ENCODE assay signal across 19 cellular contexts in the genomic region with DNA sequence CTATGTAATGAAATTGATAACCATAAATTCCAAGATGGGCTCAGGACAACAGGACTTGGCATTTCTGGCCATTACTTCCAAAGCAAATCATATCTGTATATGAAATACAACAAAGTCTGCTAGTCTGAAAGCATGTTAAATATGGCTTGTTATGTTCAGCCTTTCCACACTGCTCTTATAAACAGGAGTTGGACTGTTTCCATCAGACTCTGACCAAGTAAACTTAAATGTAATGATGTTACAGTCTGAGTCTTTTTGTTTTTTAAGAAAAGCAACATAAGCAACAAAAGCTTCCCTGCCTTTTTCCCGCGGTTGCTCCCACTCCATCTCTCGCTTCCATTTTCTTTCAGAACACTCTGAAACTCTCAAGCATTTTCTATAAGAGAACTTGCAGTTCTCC. TPM values are rescaled to one million over a fixed set of nuclear protein-coding genes. Genes with fewer than 3 reads are reported as not detected.
DNase-seq lines count a peak whose midpoint lies in the region; TF ChIP-seq lines count a peak whose summit lies in the region.
"Had no signal": no experiment of that assay in that cellular context is flagged by ENCODE, and none has a peak within 500 bp of the region (broad histone marks: within the 10 kb centered on the region; RNA-seq: fewer than 3 reads in every experiment).

No MANE protein-coding gene starts in this region.

- H3K4me3 ChIP-seq in fibroblast of villous mesenchyme (ENCODE audit: low read depth, low read length) (no peak overlapping the region), mesenchymal stem cell (ENCODE audit: insufficient read depth in 1 of 2, low read depth in 1 of 2, low read length in 2 of 2) (no peak overlapping the region)
- H3K4me3 ChIP-seq: GM12878, HAP-1 had no signal

- no peak overlapping the region for H2BK12ac ChIP-seq in mesenchymal stem cell (ENCODE audit: low read length in 2 of 2)

- H3K27ac ChIP-seq in VCaP, result peak overlapping the region; percentile 59
- no peak overlapping the region for H3K27ac ChIP-seq in mesenchymal stem cell (ENCODE audit: low read length, poor library complexity, severe bottlenecking)

- no peak overlapping the region for H4K8ac ChIP-seq in mesenchymal stem cell (ENCODE audit: low read length)

- H3K36me3 ChIP-seq in mesenchymal stem cell (ENCODE audit: control insufficient read depth in 1 of 2, insufficient read depth in 2 of 2, low read depth in 1 of 2, low read length in 2 of 2), result no peaks in the 10 kb centered on the region
- H3K36me3 ChIP-seq: BE2C, HAP-1 had no signal

- H3K14ac ChIP-seq in mesenchymal stem cell (ENCODE audit: low read length in 2 of 2), result no peak overlapping the region

- H3K18ac ChIP-seq in mesenchymal stem cell (ENCODE audit: low read depth in 1 of 2, low read length in 2 of 2), result peak overlapping the region in 1 of 2 experiments; percentile 12

- H3K79me1 ChIP-seq in mesenchymal stem cell (replicated peaks; ENCODE audit: low read length, poor library complexity, severe bottlenecking), result no peaks in the 10 kb centered on the region

- no peak overlapping the region for H4K91ac ChIP-seq in mesenchymal stem cell (ENCODE audit: low read length)

- H2BK15ac ChIP-seq in mesenchymal stem cell (ENCODE audit: low read depth, poor library complexity, severe bottlenecking), result no peak overlapping the region

- H3K9ac ChIP-seq in mesenchymal stem cell (ENCODE audit: low read length), result no peak overlapping the region

- H2AK5ac ChIP-seq in mesenchymal stem cell (ENCODE audit: low read length, severe bottlenecking), result no peak overlapping the region

- H3K23ac ChIP-seq in mesenchymal stem cell (ENCODE audit: low read length in 2 of 2), result no peak overlapping the region

- no peak overlapping the region for H2BK5ac ChIP-seq in mesenchymal stem cell (ENCODE audit: low read depth, low read length, poor library complexity, severe bottlenecking)

- no peak overlapping the region for H3K4me2 ChIP-seq in mesenchymal stem cell (ENCODE audit: low read length, poor library complexity, severe bottlenecking)

- no peaks in the 10 kb centered on the region for H3K9me3 ChIP-seq in mesenchymal stem cell (ENCODE audit: control insufficient read depth, low read length)
- H3K9me3 ChIP-seq: BE2C, HAP-1 had no signal

- WGBS in mesenchymal stem cell, result no CpG with 5 or more reads among the region's 3 CpGs

- peak; percentile 50 for DNase-seq in fibroblast of villous mesenchyme (ENCODE audit: low read depth)
- peak; percentile 32 for DNase-seq in mesenchymal stem cell
- no peak for DNase-seq in amygdala (lab: John Stamatoyannopoulos, UW)
- no peak for DNase-seq in NCI-H1417 (lab: John Stamatoyannopoulos, UW)
- no peak for DNase-seq in NCI-H146 (lab: John Stamatoyannopoulos, UW)
- no peak for DNase-seq in GM19238 (ENCODE audit: insufficient read length, low spot score)
- DNase-seq: ACHN; BE2C; C1 segment of cervical spinal cord; CD4-positive, CD25-positive, alpha-beta regulatory T cell; CD8-positive, alpha-beta memory T cell; COR-L47; DMS 273 treated with DMSO at 0.1 percent for 48 hours; DMS53; DND-41; EL had no signal

- no peak overlapping the region for H2AFZ ChIP-seq in mesenchymal stem cell (ENCODE audit: low read depth, low read length)

- H2BK120ac ChIP-seq in mesenchymal stem cell (ENCODE audit: low read depth, low read length), result no peak overlapping the region

- no peak overlapping the region for H3K4ac ChIP-seq in mesenchymal stem cell (ENCODE audit: low read depth in 1 of 2, low read length in 2 of 2)

- no peaks in the 10 kb centered on the region for H3K4me1 ChIP-seq in mesenchymal stem cell (ENCODE audit: control insufficient read depth, insufficient read depth, low read depth, low read length)
- H3K4me1 ChIP-seq: BE2C, HAP-1 had no signal

- no peak for TF ChIP-seq CTCF in VCaP (conservative IDR thresholded peaks at IDR 0.05)
- TF ChIP-seq CTCF in fibroblast of villous mesenchyme (IDR thresholded peaks at IDR 0.05; ENCODE audit: insufficient read depth, low read depth, low read length), result no peak

- peaks cover 0 to 3% of the 10 kb centered on the region in 2 experiments for H3K27me3 ChIP-seq in mesenchymal stem cell (ENCODE audit: control insufficient read depth in 1 of 2, insufficient read depth in 1 of 2, low read length in 2 of 2)
- H3K27me3 ChIP-seq: BE2C had no signal

RNA-seq across cellular contexts. Expression of gene CDCA7L, which starts 8.1 kb away (rescaled TPM):
- 23.2 and 31.5 TPM in 2 replicates for total RNA-seq in fibroblast of villous mesenchyme
- 25.6 TPM for polyA plus RNA-seq in mesenchymal stem cell (2013, experiment 1 of 2)
- polyA plus RNA-seq in mesenchymal stem cell (2013, experiment 2 of 2), result 25.8 TPM

Comparison
In these comparisons a context has a peak if more than half of its experiments do, and no peak if none do; other contexts are left out.
1. DNase-seq: peak in fibroblast of villous mesenchyme (single experiment) and mesenchymal stem cell (single experiment); none in amygdala (0 of 56), NCI-H1417 (0 of 3), NCI-H146 (single experiment) and GM19238 (single experiment).